21 cellular contexts compared by ENCODE assay signal in the genomic region with DNA sequence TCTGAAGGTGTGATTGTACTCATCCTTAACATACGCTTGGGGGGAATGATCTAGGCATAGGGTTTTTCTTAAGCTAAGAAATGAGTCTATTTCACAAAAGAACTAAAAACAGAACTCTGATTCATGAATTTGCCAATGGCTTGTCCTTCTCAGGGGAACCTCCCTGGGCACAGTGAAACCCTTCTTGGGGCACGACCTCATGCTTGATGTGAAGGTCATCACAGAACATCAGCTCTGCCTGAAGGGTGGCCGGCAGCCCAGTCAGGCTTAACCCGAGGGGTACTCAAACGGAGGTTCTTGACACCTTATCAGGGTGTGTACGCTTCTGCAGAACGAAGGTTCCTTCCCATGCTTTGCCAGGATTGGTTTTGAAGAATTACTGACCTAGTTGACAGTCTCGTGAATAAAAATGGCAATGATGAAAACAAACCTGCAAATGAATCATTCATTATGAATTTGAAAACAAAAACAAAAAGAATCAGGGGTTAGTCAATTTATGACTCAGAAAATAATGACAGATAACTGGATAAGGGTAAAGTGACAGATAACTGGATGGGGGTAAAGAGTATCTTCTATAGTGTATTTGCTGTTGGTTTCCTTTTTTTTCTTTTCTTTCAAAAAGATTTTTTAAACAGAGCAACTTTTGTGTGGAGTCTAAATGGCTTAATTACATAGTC.
A peak's percentile ranks its signal among the peaks of the same experiment; 100 is the strongest.
DNase-seq lines count a peak whose midpoint lies in the region; ATAC-seq lines count a peak whose summit lies in the region.
"Had no signal": no experiment of that assay in that cellular context is flagged by ENCODE, and none has a peak within 500 bp of the region (broad histone marks: within the 10 kb centered on the region; RNA-seq: fewer than 3 reads in every experiment).

No MANE protein-coding gene starts in this region.

- DNase-seq in activated naive CD4-positive, alpha-beta T cell treated with anti-CD3 and anti-CD28 coated beads, Interleukin-2, amount 50 U/mL, for 72 hours (ENCODE audit: low spot score in 2 of 2): no peak
- DNase-seq in activated naive CD4-positive, alpha-beta T cell (lab: John Stamatoyannopoulos, UW): no peak
- DNase-seq in SW480 (ENCODE audit: low spot score): peak; percentile 52
- DNase-seq in activated naive CD8-positive, alpha-beta T cell treated with anti-CD3 and anti-CD28 coated beads, Interleukin-2, amount 50 U/mL, for 24 hours: no peak
- DNase-seq in stimulated activated naive CD8-positive, alpha-beta T cell treated with anti-CD3 and anti-CD28 coated beads, Interleukin-15, amount 100 ng/mL, for 72 hours: no peak
- DNase-seq: effector CD4-positive, alpha-beta T cell; erythroblast; GF-D8; head of caudate nucleus; KBM-7; kidney glomerular epithelial cell; NCI-H1417 treated with DMSO at 0.1 percent for 48 hours; NCI-H2081 treated with DMSO at 0.1 percent for 48 hours; nephron progenitor cell; PC-3; spleen; stimulated activated CD4-positive, alpha-beta T cell treated with anti-CD3 and anti-CD28 coated beads, Interleukin-4, amount 100 ng/mL, for 4 hours had no signal

- peaks cover 8% of the 10 kb centered on the region in 2 donors for H3K36me3 Mint-ChIP-seq in activated naive CD4-positive, alpha-beta T cell treated with anti-CD3 and anti-CD28 coated beads, Interleukin-2, amount 50 U/mL, for 72 hours
- no peaks in the 10 kb centered on the region for H3K36me3 Mint-ChIP-seq in activated naive CD8-positive, alpha-beta T cell treated with anti-CD3 and anti-CD28 coated beads, Interleukin-2, amount 50 U/mL, for 24 hours (ENCODE audit: low read depth)

- peaks cover 30% of the 10 kb centered on the region for H3K4me1 Mint-ChIP-seq in activated naive CD8-positive, alpha-beta T cell treated with anti-CD3 and anti-CD28 coated beads, Interleukin-2, amount 50 U/mL, for 24 hours
- peaks cover 49% of the 10 kb centered on the region for H3K4me1 Mint-ChIP-seq in stimulated activated naive CD8-positive, alpha-beta T cell treated with anti-CD3 and anti-CD28 coated beads, Interleukin-15, amount 100 ng/mL, for 72 hours

- no peaks in the 10 kb centered on the region for H3K9me3 Mint-ChIP-seq in activated naive CD4-positive, alpha-beta T cell treated with anti-CD3 and anti-CD28 coated beads, Interleukin-2, amount 50 U/mL, for 72 hours
- H3K9me3 Mint-ChIP-seq in activated naive CD8-positive, alpha-beta T cell treated with anti-CD3 and anti-CD28 coated beads, Interleukin-2, amount 50 U/mL, for 24 hours: no peaks in the 10 kb centered on the region
- no peaks in the 10 kb centered on the region for H3K9me3 Mint-ChIP-seq in stimulated activated naive CD8-positive, alpha-beta T cell treated with anti-CD3 and anti-CD28 coated beads, Interleukin-15, amount 100 ng/mL, for 72 hours
- H3K9me3 Mint-ChIP-seq: WTC11 had no signal

- peak overlapping the region; percentile 6 to 21 for H3K27ac Mint-ChIP-seq in activated naive CD4-positive, alpha-beta T cell treated with anti-CD3 and anti-CD28 coated beads, Interleukin-2, amount 50 U/mL, for 72 hours
- H3K27ac Mint-ChIP-seq in activated naive CD8-positive, alpha-beta T cell treated with anti-CD3 and anti-CD28 coated beads, Interleukin-2, amount 50 U/mL, for 24 hours: no peak overlapping the region
- H3K27ac Mint-ChIP-seq in stimulated activated naive CD8-positive, alpha-beta T cell treated with anti-CD3 and anti-CD28 coated beads, Interleukin-15, amount 100 ng/mL, for 72 hours: no peak overlapping the region
- H3K27ac Mint-ChIP-seq: nephron progenitor cell, WTC11 had no signal

- no peak overlapping the region for H3K4me3 Mint-ChIP-seq in activated naive CD8-positive, alpha-beta T cell treated with anti-CD3 and anti-CD28 coated beads, Interleukin-2, amount 50 U/mL, for 24 hours
- H3K4me3 Mint-ChIP-seq in stimulated activated naive CD8-positive, alpha-beta T cell treated with anti-CD3 and anti-CD28 coated beads, Interleukin-15, amount 100 ng/mL, for 72 hours: no peak overlapping the region
- H3K4me3 Mint-ChIP-seq: nephron progenitor cell, WTC11 had no signal

- H3K27me3 Mint-ChIP-seq in activated naive CD8-positive, alpha-beta T cell treated with anti-CD3 and anti-CD28 coated beads, Interleukin-2, amount 50 U/mL, for 24 hours: peaks cover 38% of the 10 kb centered on the region
- peaks cover 69% of the 10 kb centered on the region for H3K27me3 Mint-ChIP-seq in stimulated activated naive CD8-positive, alpha-beta T cell treated with anti-CD3 and anti-CD28 coated beads, Interleukin-15, amount 100 ng/mL, for 72 hours

- peak; percentile 71 to 73 for ATAC-seq in activated naive CD4-positive, alpha-beta T cell treated with anti-CD3 and anti-CD28 coated beads, Interleukin-2, amount 50 U/mL, for 72 hours
- peak; percentile 18 for ATAC-seq in activated naive CD8-positive, alpha-beta T cell treated with anti-CD3 and anti-CD28 coated beads, Interleukin-2, amount 50 U/mL, for 24 hours
- ATAC-seq in stimulated activated naive CD8-positive, alpha-beta T cell treated with anti-CD3 and anti-CD28 coated beads, Interleukin-15, amount 100 ng/mL, for 72 hours: peak; percentile 40
- ATAC-seq in GM21447 (IDR thresholded peaks at IDR 0.05; ENCODE audit: unreplicated experiment): no peak
- ATAC-seq in HG03039 (IDR thresholded peaks at IDR 0.05; ENCODE audit: unreplicated experiment): no peak
- ATAC-seq: PC-3, Right ventricle myocardium inferior, WTC11 had no signal

Comparison
In these comparisons a context has a peak if more than half of its experiments do, and no peak if none do; other contexts are left out.
1. ATAC-seq: peak in activated naive CD4-positive, alpha-beta T cell treated with anti-CD3 and anti-CD28 coated beads, Interleukin-2, amount 50 U/mL, for 72 hours (2 of 2), activated naive CD8-positive, alpha-beta T cell treated with anti-CD3 and anti-CD28 coated beads, Interleukin-2, amount 50 U/mL, for 24 hours (single experiment) and stimulated activated naive CD8-positive, alpha-beta T cell treated with anti-CD3 and anti-CD28 coated beads, Interleukin-15, amount 100 ng/mL, for 72 hours (single experiment); none in GM21447 (single experiment) and HG03039 (single experiment).
2. H3K27ac Mint-ChIP-seq: peak in activated naive CD4-positive, alpha-beta T cell treated with anti-CD3 and anti-CD28 coated beads, Interleukin-2, amount 50 U/mL, for 72 hours (2 of 2); none in activated naive CD8-positive, alpha-beta T cell treated with anti-CD3 and anti-CD28 coated beads, Interleukin-2, amount 50 U/mL, for 24 hours (single experiment) and stimulated activated naive CD8-positive, alpha-beta T cell treated with anti-CD3 and anti-CD28 coated beads, Interleukin-15, amount 100 ng/mL, for 72 hours (0 of 2).